ENCODE assay signal across 1 cellular context in genomic region chr7:44787041-44787440, GRCh38.
A peak's percentile ranks its signal among the peaks of the same experiment; 100 is the strongest.
TF ChIP-seq lines count a peak whose summit lies in the region.

No MANE protein-coding gene starts in this region.

TF ChIP-seq in WTC11, 78 proteins besides CTCF, POLR2A, EP300 and RAD21:
- peak; percentile 37; the same call in 1 of the 2 replicates for TF ChIP-seq ZNF423 (CRISPR knock-in tag; IDR thresholded peaks at IDR 0.05)
- TF ChIP-seq IRF1 (CRISPR knock-in tag; IDR thresholded peaks at IDR 0.05), result no peak
